In genomic region chr22:36660931-36661330, GRCh38 we compare ENCODE assay signal across 21 cellular contexts. TPM values are rescaled to one million over a fixed set of nuclear protein-coding genes. Genes with fewer than 3 reads are reported as not detected.
A peak's percentile ranks its signal among the peaks of the same experiment; 100 is the strongest.
DNase-seq lines count a peak whose midpoint lies in the region; ATAC-seq and TF ChIP-seq lines count a peak whose summit lies in the region.
"Had no signal": no experiment of that assay in that cellular context is flagged by ENCODE, and none has a peak within 500 bp of the region (broad histone marks: within the 10 kb centered on the region; RNA-seq: fewer than 3 reads in every experiment).

No MANE protein-coding gene starts in this region.

- H3K9me2 ChIP-seq in PC-3 (replicated peaks; ENCODE audit: low read length): no peaks in the 10 kb centered on the region
- no peaks in the 10 kb centered on the region for H3K9me2 ChIP-seq in GM23248 (ENCODE audit: insufficient read depth)

- in situ Hi-C loops in GM23248 (cut with MboI): no loop called here

- H3K79me2 ChIP-seq in PC-3 (ENCODE audit: low read length): no peaks in the 10 kb centered on the region
- H3K79me2 ChIP-seq in GM23248 (ENCODE audit: insufficient read depth): no peaks in the 10 kb centered on the region

- peak overlapping the region; percentile 65; the same call in 1 of the 2 replicates for H2AFZ ChIP-seq in PC-3 (ENCODE audit: low read length)
- H2AFZ ChIP-seq in GM23248: no peak overlapping the region

- no peaks in the 10 kb centered on the region for H3K9me3 Mint-ChIP-seq in Calu3 (ENCODE audit: low read depth, unreplicated experiment)
- H3K9me3 Mint-ChIP-seq in dendritic cell treated with granulocyte-macrophage colony-stimulating factor and Interleukin-4, amounts not matched to agents 40 ng/mL and 50 ng/mL, for 4 days: peaks cover 10% of the 10 kb centered on the region

- 96 to 99% methylated on average over 10 of the region's 10 CpGs for WGBS in GM23248 (ENCODE audit: low coverage in 1 of 2, low lambda C conversion rate in 2 of 2, missing lambda C conversion rate in 2 of 2), 2 experiments

- H3K27ac Mint-ChIP-seq in Calu3 (ENCODE audit: unreplicated experiment): peak overlapping the region; percentile 83
- H3K27ac Mint-ChIP-seq in dendritic cell treated with granulocyte-macrophage colony-stimulating factor and Interleukin-4, amounts not matched to agents 40 ng/mL and 50 ng/mL, for 4 days: peak overlapping the region; percentile 71

- H3K36me3 Mint-ChIP-seq in Calu3 (ENCODE audit: insufficient read depth, unreplicated experiment): peaks cover 5% of the 10 kb centered on the region
- no peaks in the 10 kb centered on the region for H3K36me3 Mint-ChIP-seq in dendritic cell treated with granulocyte-macrophage colony-stimulating factor and Interleukin-4, amounts not matched to agents 40 ng/mL and 50 ng/mL, for 4 days (ENCODE audit: low read depth)

- H3K27ac ChIP-seq in PC-3 (ENCODE audit: low read length) (peak overlapping the region; percentile 97), temporal lobe (ENCODE audit: low read depth, low read length) (peak overlapping the region; percentile 73), GM23248 (no peak overlapping the region)
- H3K27ac ChIP-seq: HL-60 had no signal

- peaks cover 43% of the 10 kb centered on the region for H3K4me1 Mint-ChIP-seq in Calu3 (ENCODE audit: low read depth, unreplicated experiment)
- H3K4me1 Mint-ChIP-seq in dendritic cell treated with granulocyte-macrophage colony-stimulating factor and Interleukin-4, amounts not matched to agents 40 ng/mL and 50 ng/mL, for 4 days (ENCODE audit: low read depth): peaks cover 38% of the 10 kb centered on the region

- POLR2A ChIA-PET in PC-3 (lab: Charles Lee; ENCODE audit: unreplicated experiment): no interaction called here

- no peak for ATAC-seq in PC-3

- BruUV-seq in Calu3 (replicated peaks; lab: Mats Ljungman, UMichigan) (no TSS peak), PC-3 (replicated peaks; lab: Mats Ljungman, UMichigan) (no TSS peak)

- CTCF ChIA-PET in Calu3 (lab: Charles Lee): interaction anchor here (0.6 kb wide), 1 partner anchor 615 kb away, joined by 3 read pairs; no protein-coding TSS in a partner anchor
- CTCF ChIA-PET in PC-3 (lab: Charles Lee): no interaction called here

- H3K4me3 Mint-ChIP-seq in Calu3 (ENCODE audit: low read depth, unreplicated experiment): peak overlapping the region; percentile 67
- H3K4me3 Mint-ChIP-seq in dendritic cell treated with granulocyte-macrophage colony-stimulating factor and Interleukin-4, amounts not matched to agents 40 ng/mL and 50 ng/mL, for 4 days: no peak overlapping the region

- peak overlapping the region; percentile 79 for H3K9ac ChIP-seq in PC-3 (ENCODE audit: low read length)
- no peak overlapping the region for H3K9ac ChIP-seq in GM23248

- intact Hi-C loops in Calu3 (cut with micrococcal nuclease; ENCODE audit: unreplicated experiment): no loop called here
- intact Hi-C loops in PC-3 (cut with micrococcal nuclease): loop anchor here (2.0 to 10.0 kb wide), 3 partner anchors 16 to 116 kb away; no protein-coding TSS in a partner anchor
- intact Hi-C loops in dendritic cell treated with granulocyte-macrophage colony-stimulating factor and Interleukin-4, amounts not matched to agents 40 ng/mL and 50 ng/mL, for 4 days (cut with micrococcal nuclease): no loop called here

- H3K36me3 ChIP-seq in PC-3 (ENCODE audit: low read depth, low read length) (no peaks in the 10 kb centered on the region), GM23248 (ENCODE audit: low read depth) (no peaks in the 10 kb centered on the region)
- H3K36me3 ChIP-seq: BE2C had no signal

- H3F3A ChIP-seq in PC-3 (ENCODE audit: low read length, unreplicated experiment) (peaks cover 6% of the 10 kb centered on the region), GM23248 (ENCODE audit: insufficient read depth) (peaks cover 10% of the 10 kb centered on the region)

- TF ChIP-seq CTCF in Calu3 (IDR thresholded peaks at IDR 0.05; ENCODE audit: unreplicated experiment) (no peak), PC-3 (conservative IDR thresholded peaks at IDR 0.05; ENCODE audit: low read depth, low read length) (no peak)

- DNase-seq in Calu3 (no peak), PC-3 (no peak), HK-2 (ENCODE audit: unreplicated experiment) (no peak), GM23248 (no peak), HuH-7.5 (ENCODE audit: low spot score) (no peak), DMS 273 (lab: John Stamatoyannopoulos, UW; ENCODE audit: unreplicated experiment) (no peak)
- DNase-seq: BE2C, H7, HFFc6, NCI-H1092 treated with DMSO at 0.1 percent for 48 hours, NCI-H146, NCI-H1930, NCI-H2107, NCI-H524, NCI-H748 treated with DMSO at 0.1 percent for 48 hours, RPMI8226, SHP77 had no signal

- H4K20me1 ChIP-seq in PC-3 (ENCODE audit: low read length) (no peaks in the 10 kb centered on the region), GM23248 (ENCODE audit: insufficient read depth) (no peaks in the 10 kb centered on the region)

- H3K4me2 ChIP-seq in PC-3 (ENCODE audit: low read length) (peak overlapping the region; percentile 88), GM23248 (ENCODE audit: unreplicated experiment) (no peak overlapping the region)

- peak overlapping the region; percentile 61; the same call in 1 of the 2 replicates for H3K4me3 ChIP-seq in PC-3 (ENCODE audit: low read length)
- no peak overlapping the region for H3K4me3 ChIP-seq in GM23248

- H3K27me3 ChIP-seq in PC-3 (ENCODE audit: low read length) (no peaks in the 10 kb centered on the region), GM23248 (replicated peaks; ENCODE audit: insufficient read depth) (peaks cover 34% of the 10 kb centered on the region)
- H3K27me3 ChIP-seq: BE2C had no signal

- H3K4me1 ChIP-seq in PC-3 (ENCODE audit: insufficient read depth, low read length) (peaks cover 30% of the 10 kb centered on the region), GM23248 (ENCODE audit: insufficient read depth) (peaks cover 21% of the 10 kb centered on the region)

- H3K9me3 ChIP-seq in PC-3 (ENCODE audit: low read length): no peaks in the 10 kb centered on the region
- H3K9me3 ChIP-seq in GM23248 (ENCODE audit: low read depth): no peaks in the 10 kb centered on the region
- H3K9me3 ChIP-seq: BE2C had no signal

- peaks cover 21% of the 10 kb centered on the region for H3K27me3 Mint-ChIP-seq in Calu3 (ENCODE audit: unreplicated experiment)
- peaks cover 26% of the 10 kb centered on the region for H3K27me3 Mint-ChIP-seq in dendritic cell treated with granulocyte-macrophage colony-stimulating factor and Interleukin-4, amounts not matched to agents 40 ng/mL and 50 ng/mL, for 4 days

RNA-seq across cellular contexts. Expression of gene CACNG2, which starts 42.6 kb away (rescaled TPM):
- total RNA-seq in Calu3 (2022): not detected in 2 replicates
- total RNA-seq in PC-3 (2014; rRNA removed): not detected in 2 replicates
- total RNA-seq in temporal lobe: 4.4 TPM
- not detected in 2 replicates for total RNA-seq in GM23248 (2014; rRNA removed; shearing (Covaris generic))
- not detected in 2 replicates for polyA plus RNA-seq in GM23248 (2016; fragmentation: Nextera tagmentation; extraction: Ambion mirVana)
- total RNA-seq: H7, HFFc6, SK-MEL-5 had no signal
